Comparison of ENCODE assay signal across 1 cellular context in the genomic region with DNA sequence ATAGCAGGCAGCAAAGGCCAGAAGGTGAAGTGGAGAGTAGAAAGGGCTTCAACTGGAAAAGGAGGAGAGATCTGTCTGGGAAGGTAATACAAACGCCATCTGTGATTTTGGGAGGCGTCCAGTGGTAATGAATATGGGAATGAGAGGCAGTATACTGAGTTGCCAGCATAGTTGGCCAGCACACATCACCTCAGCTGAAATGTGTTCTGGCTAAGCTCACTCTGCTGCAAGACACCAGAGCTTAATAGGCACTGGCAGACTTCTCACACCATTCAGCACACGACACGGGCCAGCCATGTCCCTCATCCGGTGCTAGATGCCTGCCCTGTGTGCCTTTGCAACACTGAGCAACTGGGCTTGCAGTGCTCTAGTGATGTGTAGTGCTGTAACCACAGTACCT.
TF ChIP-seq lines count a peak whose summit lies in the region.

No MANE protein-coding gene starts in this region.

TF ChIP-seq in GM12878, 131 proteins besides CTCF, POLR2A, EP300 and RAD21 (continued from another document):
- TF ChIP-seq, protein P1, sequence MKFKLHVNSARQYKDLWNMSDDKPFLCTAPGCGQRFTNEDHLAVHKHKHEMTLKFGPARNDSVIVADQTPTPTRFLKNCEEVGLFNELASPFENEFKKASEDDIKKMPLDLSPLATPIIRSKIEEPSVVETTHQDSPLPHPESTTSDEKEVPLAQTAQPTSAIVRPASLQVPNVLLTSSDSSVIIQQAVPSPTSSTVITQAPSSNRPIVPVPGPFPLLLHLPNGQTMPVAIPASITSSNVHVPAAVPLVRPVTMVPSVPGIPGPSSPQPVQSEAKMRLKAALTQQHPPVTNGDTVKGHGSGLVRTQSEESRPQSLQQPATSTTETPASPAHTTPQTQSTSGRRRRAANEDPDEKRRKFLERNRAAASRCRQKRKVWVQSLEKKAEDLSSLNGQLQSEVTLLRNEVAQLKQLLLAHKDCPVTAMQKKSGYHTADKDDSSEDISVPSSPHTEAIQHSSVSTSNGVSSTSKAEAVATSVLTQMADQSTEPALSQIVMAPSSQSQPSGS (IDR thresholded peaks at IDR 0.05; ENCODE audit: low read length) = no peak
- TF ChIP-seq, protein P2, sequence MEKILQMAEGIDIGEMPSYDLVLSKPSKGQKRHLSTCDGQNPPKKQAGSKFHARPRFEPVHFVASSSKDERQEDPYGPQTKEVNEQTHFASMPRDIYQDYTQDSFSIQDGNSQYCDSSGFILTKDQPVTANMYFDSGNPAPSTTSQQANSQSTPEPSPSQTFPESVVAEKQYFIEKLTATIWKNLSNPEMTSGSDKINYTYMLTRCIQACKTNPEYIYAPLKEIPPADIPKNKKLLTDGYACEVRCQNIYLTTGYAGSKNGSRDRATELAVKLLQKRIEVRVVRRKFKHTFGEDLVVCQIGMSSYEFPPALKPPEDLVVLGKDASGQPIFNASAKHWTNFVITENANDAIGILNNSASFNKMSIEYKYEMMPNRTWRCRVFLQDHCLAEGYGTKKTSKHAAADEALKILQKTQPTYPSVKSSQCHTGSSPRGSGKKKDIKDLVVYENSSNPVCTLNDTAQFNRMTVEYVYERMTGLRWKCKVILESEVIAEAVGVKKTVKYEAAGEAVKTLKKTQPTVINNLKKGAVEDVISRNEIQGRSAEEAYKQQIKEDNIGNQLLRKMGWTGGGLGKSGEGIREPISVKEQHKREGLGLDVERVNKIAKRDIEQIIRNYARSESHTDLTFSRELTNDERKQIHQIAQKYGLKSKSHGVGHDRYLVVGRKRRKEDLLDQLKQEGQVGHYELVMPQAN (conservative IDR thresholded peaks at IDR 0.05) = no peak
- TF ChIP-seq BACH1 (IDR thresholded peaks at IDR 0.05; ENCODE audit: borderline replicate concordance) (no peak), RBBP5 (conservative IDR thresholded peaks at IDR 0.05) (no peak), POLR2AphosphoS5 (IDR thresholded peaks at IDR 0.05; ENCODE audit: low read length) (no peak), CEBPB (IDR thresholded peaks at IDR 0.05; ENCODE audit: borderline replicate concordance in 1 of 2, low read depth in 2 of 2, low read length in 2 of 2) (no peak), MTA2 (IDR thresholded peaks at IDR 0.05; ENCODE audit: low read depth) (no peak), RCOR1 (conservative IDR thresholded peaks at IDR 0.05; ENCODE audit: low read depth, low read length) (no peak)
- TF ChIP-seq, protein P3, sequence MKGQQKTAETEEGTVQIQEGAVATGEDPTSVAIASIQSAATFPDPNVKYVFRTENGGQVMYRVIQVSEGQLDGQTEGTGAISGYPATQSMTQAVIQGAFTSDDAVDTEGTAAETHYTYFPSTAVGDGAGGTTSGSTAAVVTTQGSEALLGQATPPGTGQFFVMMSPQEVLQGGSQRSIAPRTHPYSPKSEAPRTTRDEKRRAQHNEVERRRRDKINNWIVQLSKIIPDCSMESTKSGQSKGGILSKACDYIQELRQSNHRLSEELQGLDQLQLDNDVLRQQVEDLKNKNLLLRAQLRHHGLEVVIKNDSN (IDR thresholded peaks at IDR 0.05; ENCODE audit: borderline replicate concordance, extremely low read length, insufficient read depth, low read depth, low read length) = no peak
- TF ChIP-seq, protein P4, sequence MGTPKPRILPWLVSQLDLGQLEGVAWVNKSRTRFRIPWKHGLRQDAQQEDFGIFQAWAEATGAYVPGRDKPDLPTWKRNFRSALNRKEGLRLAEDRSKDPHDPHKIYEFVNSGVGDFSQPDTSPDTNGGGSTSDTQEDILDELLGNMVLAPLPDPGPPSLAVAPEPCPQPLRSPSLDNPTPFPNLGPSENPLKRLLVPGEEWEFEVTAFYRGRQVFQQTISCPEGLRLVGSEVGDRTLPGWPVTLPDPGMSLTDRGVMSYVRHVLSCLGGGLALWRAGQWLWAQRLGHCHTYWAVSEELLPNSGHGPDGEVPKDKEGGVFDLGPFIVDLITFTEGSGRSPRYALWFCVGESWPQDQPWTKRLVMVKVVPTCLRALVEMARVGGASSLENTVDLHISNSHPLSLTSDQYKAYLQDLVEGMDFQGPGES (IDR thresholded peaks at IDR 0.05) = no peak
- TF ChIP-seq, protein P5, sequence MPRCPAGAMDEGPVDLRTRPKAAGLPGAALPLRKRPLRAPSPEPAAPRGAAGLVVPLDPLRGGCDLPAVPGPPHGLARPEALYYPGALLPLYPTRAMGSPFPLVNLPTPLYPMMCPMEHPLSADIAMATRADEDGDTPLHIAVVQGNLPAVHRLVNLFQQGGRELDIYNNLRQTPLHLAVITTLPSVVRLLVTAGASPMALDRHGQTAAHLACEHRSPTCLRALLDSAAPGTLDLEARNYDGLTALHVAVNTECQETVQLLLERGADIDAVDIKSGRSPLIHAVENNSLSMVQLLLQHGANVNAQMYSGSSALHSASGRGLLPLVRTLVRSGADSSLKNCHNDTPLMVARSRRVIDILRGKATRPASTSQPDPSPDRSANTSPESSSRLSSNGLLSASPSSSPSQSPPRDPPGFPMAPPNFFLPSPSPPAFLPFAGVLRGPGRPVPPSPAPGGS (IDR thresholded peaks at IDR 0.05; ENCODE audit: borderline replicate concordance, insufficient read depth, low read depth, low read length, poor library complexity, severe bottlenecking) = no peak
